Comparison of ENCODE assay signal across 8 cellular contexts in the genomic region with DNA sequence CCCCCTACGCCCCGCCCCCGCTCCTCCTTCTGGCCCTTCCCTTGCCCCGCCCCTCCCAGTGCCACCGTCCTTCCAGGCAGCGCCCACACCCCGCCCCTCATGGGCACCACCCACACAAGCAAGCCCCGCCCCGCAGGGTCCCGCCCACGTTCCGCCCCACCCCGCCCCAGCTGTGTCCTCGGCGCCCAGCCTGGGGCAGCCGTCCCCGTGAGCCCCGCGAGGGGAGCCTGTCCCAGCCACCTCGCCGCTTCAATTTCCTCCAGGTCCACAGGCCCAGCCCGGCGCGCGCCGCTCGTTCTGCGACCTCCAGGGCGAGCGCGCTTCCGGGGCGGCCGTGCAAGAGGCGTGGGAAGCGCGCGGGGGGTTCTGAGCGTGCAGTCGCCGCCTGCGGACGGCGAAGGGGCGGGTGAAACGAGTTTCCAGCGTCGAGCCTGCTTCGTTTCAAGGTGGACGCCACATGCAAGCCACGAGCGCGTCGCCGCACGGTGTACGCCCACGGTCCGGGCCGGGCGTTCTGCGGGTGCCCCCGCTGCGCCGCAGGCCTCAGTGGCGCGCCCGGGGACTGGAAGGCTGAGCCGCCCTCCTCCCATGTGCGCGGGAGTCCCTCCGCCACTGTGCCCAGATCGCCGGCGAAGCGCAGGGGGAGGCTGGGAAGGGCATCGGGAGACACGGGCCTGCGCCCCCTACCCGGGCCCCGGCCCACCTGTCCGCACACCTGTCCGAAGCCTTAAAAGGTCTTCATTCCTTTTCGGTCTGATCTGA. TPM values are rescaled to one million over a fixed set of nuclear protein-coding genes. Genes with fewer than 3 reads are reported as not detected.
A peak's percentile ranks its signal among the peaks of the same experiment; 100 is the strongest.
DNase-seq lines count a peak whose midpoint lies in the region; ATAC-seq and TF ChIP-seq lines count a peak whose summit lies in the region.

No MANE protein-coding gene starts in this region.

- peak overlapping the region; percentile 65 for H3K4me3 ChIP-seq in OCI-LY7 (ENCODE audit: low read depth, low read length, poor library complexity, severe bottlenecking)
- peak overlapping the region in 4 of 5 donors; percentile 44 to 65 (median 52) for H3K4me3 ChIP-seq in subcutaneous abdominal adipose tissue (ENCODE audit: low read depth in 1 of 5, low read length in 5 of 5)

- ATAC-seq in GM19043 (IDR thresholded peaks at IDR 0.05; ENCODE audit: low read depth, unreplicated experiment) (peak; percentile 81), HG03439 (IDR thresholded peaks at IDR 0.05; ENCODE audit: unreplicated experiment) (peak; percentile 61)

- no peaks in the 10 kb centered on the region for H3K79me2 ChIP-seq in OCI-LY7 (ENCODE audit: insufficient read depth, low read depth, low read length)

- peak overlapping the region; percentile 37 for H3K4me3 Mint-ChIP-seq in activated T-helper 1 cell treated with anti-CD3 and anti-CD28 coated beads, Interleukin-12 subunit alpha, Interleukin-12 subunit beta, Interleukin-2, Interleukin-4 antibody, amounts not matched to agents 30 ng/mL and 10 ng/mL and 1 ng/mL, durations not matched to agents 14 hours and 24 hours and 36 hours
- H3K4me3 Mint-ChIP-seq in nephron = peak overlapping the region; percentile 50 to 64 (median 58)

- H3K9me2 ChIP-seq in OCI-LY7 (ENCODE audit: insufficient read depth, low read length) = no peaks in the 10 kb centered on the region

- H3K9me3 ChIP-seq in OCI-LY7 (ENCODE audit: low read length) (no peaks in the 10 kb centered on the region), subcutaneous abdominal adipose tissue (ENCODE audit: control insufficient read depth in 5 of 5, low read length in 5 of 5) (no peaks in the 10 kb centered on the region)

- no peaks in the 10 kb centered on the region for H3K27me3 ChIP-seq in subcutaneous abdominal adipose tissue (ENCODE audit: control insufficient read depth in 5 of 5, insufficient read depth in 4 of 5, low read length in 5 of 5)

- H3K4me1 ChIP-seq in OCI-LY7 (ENCODE audit: insufficient read depth, low read length, poor library complexity, severe bottlenecking) (peaks cover 15% of the 10 kb centered on the region), subcutaneous abdominal adipose tissue (ENCODE audit: control insufficient read depth in 5 of 5, insufficient read depth in 5 of 5, low read length in 5 of 5) (peaks cover 4 to 72% (median 60%) of the 10 kb centered on the region in 5 donors)

- H3K9ac ChIP-seq in subcutaneous abdominal adipose tissue (ENCODE audit: low read length in 5 of 5) = peak overlapping the region in 4 of 5 donors; percentile 21 to 69 (median 44)

- TF ChIP-seq CTCF in OCI-LY7 (conservative IDR thresholded peaks at IDR 0.05; ENCODE audit: low read length) = no peak
- no peak for TF ChIP-seq CTCF in nephron (IDR thresholded peaks at IDR 0.05; ENCODE audit: unreplicated experiment in 3 of 3)

- H3K27ac ChIP-seq in OCI-LY7 (ENCODE audit: low read depth, low read length, poor library complexity, severe bottlenecking) (no peak overlapping the region), subcutaneous abdominal adipose tissue (ENCODE audit: low read depth, low read length) (peak overlapping the region; percentile 46)

- no peaks in the 10 kb centered on the region; the same call in 1 of the 2 replicates for H4K20me1 ChIP-seq in OCI-LY7 (ENCODE audit: insufficient read depth, low read length)

- BruUV-seq in OCI-LY7 (replicated peaks; lab: Mats Ljungman, UMichigan) = no TSS peak

- H2AFZ ChIP-seq in OCI-LY7 (ENCODE audit: low read length) = peak overlapping the region; percentile 80; the same call in 1 of the 2 replicates

- no peaks in the 10 kb centered on the region for H3K9me3 Mint-ChIP-seq in activated T-helper 1 cell treated with anti-CD3 and anti-CD28 coated beads, Interleukin-12 subunit alpha, Interleukin-12 subunit beta, Interleukin-2, Interleukin-4 antibody, amounts not matched to agents 30 ng/mL and 10 ng/mL and 1 ng/mL, durations not matched to agents 14 hours and 24 hours and 36 hours
- H3K9me3 Mint-ChIP-seq in nephron = no peaks in the 10 kb centered on the region

- H3K4me2 ChIP-seq in OCI-LY7 (ENCODE audit: low read length) = peak overlapping the region; percentile 87

- DNase-seq in AML-193 (lab: John Stamatoyannopoulos, UW) (peak; percentile 55 to 70), OCI-LY7 (ENCODE audit: low spot score) (peak; percentile 93), fibroblast of peridontal ligament (ENCODE audit: extremely low read depth) (peak; percentile 89)
- peak; percentile 85 for DNase-seq in activated T-helper 1 cell treated with anti-CD3 and anti-CD28 coated beads, Interleukin-12 subunit alpha, Interleukin-12 subunit beta, Interleukin-2, Interleukin-4 antibody, amounts not matched to agents 30 ng/mL and 10 ng/mL and 1 ng/mL, durations not matched to agents 14 hours and 24 hours and 36 hours (ENCODE audit: low spot score)

- no peaks in the 10 kb centered on the region for H3K27me3 Mint-ChIP-seq in activated T-helper 1 cell treated with anti-CD3 and anti-CD28 coated beads, Interleukin-12 subunit alpha, Interleukin-12 subunit beta, Interleukin-2, Interleukin-4 antibody, amounts not matched to agents 30 ng/mL and 10 ng/mL and 1 ng/mL, durations not matched to agents 14 hours and 24 hours and 36 hours (ENCODE audit: insufficient read depth)
- H3K27me3 Mint-ChIP-seq in nephron (ENCODE audit: low read depth) = no peaks in the 10 kb centered on the region

- CTCF ChIA-PET in OCI-LY7 (lab: Charles Lee; ENCODE audit: unreplicated experiment) = interaction anchor here (1.0 kb wide), 1 partner anchor 11 kb away, joined by 5 read pairs; a partner anchor contains a TSS

- no peaks in the 10 kb centered on the region for H3K4me1 Mint-ChIP-seq in activated T-helper 1 cell treated with anti-CD3 and anti-CD28 coated beads, Interleukin-12 subunit alpha, Interleukin-12 subunit beta, Interleukin-2, Interleukin-4 antibody, amounts not matched to agents 30 ng/mL and 10 ng/mL and 1 ng/mL, durations not matched to agents 14 hours and 24 hours and 36 hours (ENCODE audit: low read depth)
- H3K4me1 Mint-ChIP-seq in nephron = peaks cover 37% of the 10 kb centered on the region

- H3K36me3 ChIP-seq in OCI-LY7 (ENCODE audit: insufficient read depth, low read length) (no peaks in the 10 kb centered on the region), subcutaneous abdominal adipose tissue (ENCODE audit: control insufficient read depth in 5 of 5, insufficient read depth in 5 of 5, low read length in 5 of 5) (no peaks in the 10 kb centered on the region)

- intact Hi-C loops in OCI-LY7 (cut with micrococcal nuclease; ENCODE audit: unreplicated experiment) = loop anchor here (2.0 kb wide), 1 partner anchor 53 kb away; no protein-coding TSS in a partner anchor
- intact Hi-C loops in activated T-helper 1 cell treated with anti-CD3 and anti-CD28 coated beads, Interleukin-12 subunit alpha, Interleukin-12 subunit beta, Interleukin-2, Interleukin-4 antibody, amounts not matched to agents 30 ng/mL and 10 ng/mL and 1 ng/mL, durations not matched to agents 14 hours and 24 hours and 36 hours (cut with micrococcal nuclease) = loop anchor here (1.0 to 2.0 kb wide), 6 partner anchors 22 to 381 kb away; a partner anchor contains a TSS

- H3K36me3 Mint-ChIP-seq in activated T-helper 1 cell treated with anti-CD3 and anti-CD28 coated beads, Interleukin-12 subunit alpha, Interleukin-12 subunit beta, Interleukin-2, Interleukin-4 antibody, amounts not matched to agents 30 ng/mL and 10 ng/mL and 1 ng/mL, durations not matched to agents 14 hours and 24 hours and 36 hours (ENCODE audit: low read depth) = no peaks in the 10 kb centered on the region
- no peaks in the 10 kb centered on the region for H3K36me3 Mint-ChIP-seq in nephron (ENCODE audit: low read depth)

- POLR2A ChIA-PET in OCI-LY7 (lab: Charles Lee) = interaction anchor here (0.7 kb wide), 1 partner anchor 10 kb away, joined by 3 read pairs; a partner anchor contains a TSS

- H3K27ac Mint-ChIP-seq in activated T-helper 1 cell treated with anti-CD3 and anti-CD28 coated beads, Interleukin-12 subunit alpha, Interleukin-12 subunit beta, Interleukin-2, Interleukin-4 antibody, amounts not matched to agents 30 ng/mL and 10 ng/mL and 1 ng/mL, durations not matched to agents 14 hours and 24 hours and 36 hours = no peak overlapping the region
- H3K27ac Mint-ChIP-seq in nephron = peak overlapping the region in 1 of 3 experiments; percentile 80

RNA-seq across cellular contexts. Expression of a gene that starts 10.8 kb away (rescaled TPM):
- total RNA-seq in OCI-LY7 (2014; rRNA removed; shearing (Covaris generic)) = 25.7 and 47.4 TPM in 2 replicates
- 55.4 and 55.7 TPM in 2 replicates for total RNA-seq in OCI-LY7 (2022)
- total RNA-seq in activated T-helper 1 cell treated with anti-CD3 and anti-CD28 coated beads, Interleukin-12 subunit alpha, Interleukin-12 subunit beta, Interleukin-2, Interleukin-4 antibody, amounts not matched to agents 30 ng/mL and 10 ng/mL and 1 ng/mL, durations not matched to agents 14 hours and 24 hours and 36 hours = 50.3 and 50.5 TPM in 2 replicates

RNA-seq across cellular contexts. Expression of a gene that starts 22.7 kb away (rescaled TPM):
- total RNA-seq in OCI-LY7 (2014; rRNA removed; shearing (Covaris generic)) = 3.4 and 4.7 TPM in 2 replicates
- 10.0 and 11.7 TPM in 2 replicates for total RNA-seq in OCI-LY7 (2022)
- 38.3 and 44.5 TPM in 2 replicates for total RNA-seq in activated T-helper 1 cell treated with anti-CD3 and anti-CD28 coated beads, Interleukin-12 subunit alpha, Interleukin-12 subunit beta, Interleukin-2, Interleukin-4 antibody, amounts not matched to agents 30 ng/mL and 10 ng/mL and 1 ng/mL, durations not matched to agents 14 hours and 24 hours and 36 hours
